32 cellular contexts compared by ENCODE assay signal in genomic region chr5:67530609-67531255, GRCh38.
DNase-seq lines count a peak whose midpoint lies in the region; FAIRE-seq and TF ChIP-seq lines count a peak whose summit lies in the region.
"Had no signal": no experiment of that assay in that cellular context is flagged by ENCODE, and none has a peak within 500 bp of the region (broad histone marks: within the 10 kb centered on the region; RNA-seq: fewer than 3 reads in every experiment).

No MANE protein-coding gene starts in this region.

- H3F3A ChIP-seq in MM.1S (ENCODE audit: insufficient read depth, low read length): no peaks in the 10 kb centered on the region

- no peak overlapping the region for H3K4me3 ChIP-seq in MM.1S (ENCODE audit: low read length)
- H3K4me3 ChIP-seq: adrenal gland, colonic mucosa, heart right ventricle, neural progenitor cell, sigmoid colon, SJSA1, stomach, tibial artery had no signal

- in situ Hi-C loops in G401 (cut with HindIII; ENCODE audit: low sequenced_read_pairs): no loop called here

- DNase-seq in NCI-H1417 (lab: John Stamatoyannopoulos, UW) (peak in 2 of 3 experiments; percentile 45 to 89), NCI-H1417 treated with DMSO at 0.1 percent for 48 hours (lab: John Stamatoyannopoulos, UW) (no peak), G401 (ENCODE audit: low spot score) (peak; percentile 76), NCI-H2171 treated with DMSO at 0.1 percent for 48 hours (lab: John Stamatoyannopoulos, UW) (peak; percentile 76), cerebellar cortex (ENCODE audit: low spot score) (peak; percentile 67), MM.1S (no peak), SIG-M5 treated with dmso at 0.1 percent for 504 hours (lab: John Stamatoyannopoulos, UW; ENCODE audit: unreplicated experiment) (no peak), GM12892 (ENCODE audit: insufficient read length) (no peak)
- DNase-seq: activated gamma-delta T cell treated with Interleukin-2 at 50 U/mL for 16 hours; activated T-cell treated with anti-CD3 and anti-CD28 coated beads, Interleukin-2, amount 50 U/mL, for 24 hours; adrenal gland; CD4-positive, alpha-beta memory T cell; colonic mucosa; DMS153; effector memory CD4-positive, alpha-beta T cell; erythroblast; foreskin fibroblast; GF-D8; heart right ventricle; NCI-H146; NK-92 treated with Interleukin-12 subunit alpha and Interleukin-12 subunit beta, amount 100 ng/mL, for 24 hours; posterior cingulate gyrus; sigmoid colon; stimulated activated CD4-positive, alpha-beta T cell treated with anti-CD3 and anti-CD28 coated beads, Interleukin-15, amount 100 ng/mL, for 24 hours; stimulated activated CD8-positive, alpha-beta memory T cell treated with anti-CD3 and anti-CD28 coated beads, Interleukin-4, amount 100 ng/mL, for 48 hours; stomach; tibial artery had no signal

- no peaks in the 10 kb centered on the region for H3K27me3 ChIP-seq in MM.1S (replicated peaks; ENCODE audit: insufficient read depth, low read length)
- H3K27me3 ChIP-seq: adrenal gland, colonic mucosa, heart right ventricle, neural progenitor cell, sigmoid colon, SJSA1, stomach, tibial artery had no signal

- no peaks in the 10 kb centered on the region for H3K4me1 ChIP-seq in MM.1S (ENCODE audit: low read length)
- H3K4me1 ChIP-seq: adrenal gland, colonic mucosa, heart right ventricle, neural progenitor cell, SJSA1, tibial artery had no signal

- H3K27ac ChIP-seq in MM.1S (ENCODE audit: low read length): no peak overlapping the region
- H3K27ac ChIP-seq: 22Rv1, adrenal gland, colonic mucosa, heart right ventricle, neural progenitor cell, sigmoid colon, SJSA1, stomach, tibial artery had no signal

- H2AFZ ChIP-seq in MM.1S (ENCODE audit: low read length): no peak overlapping the region
- H2AFZ ChIP-seq: neural progenitor cell had no signal

- H3K36me3 ChIP-seq in MM.1S (replicated peaks; ENCODE audit: insufficient read depth, low read length): no peaks in the 10 kb centered on the region
- H3K36me3 ChIP-seq: adrenal gland, colonic mucosa, heart right ventricle, sigmoid colon, SJSA1, stomach, tibial artery had no signal

- TF ChIP-seq POLR2A in GM12892 (IDR thresholded peaks at IDR 0.05; ENCODE audit: low read depth, low read length): no peak

- H3K9me3 ChIP-seq in MM.1S (replicated peaks; ENCODE audit: insufficient read depth, low read length): no peaks in the 10 kb centered on the region
- H3K9me3 ChIP-seq: adrenal gland, colonic mucosa, sigmoid colon, SJSA1 had no signal

- no peak overlapping the region for H3K4me2 ChIP-seq in MM.1S (ENCODE audit: low read depth, low read length)
- H3K4me2 ChIP-seq: neural progenitor cell had no signal

- H3K9ac ChIP-seq in MM.1S (ENCODE audit: low read length): no peak overlapping the region
- H3K9ac ChIP-seq: neural progenitor cell had no signal

- H3K79me2 ChIP-seq in MM.1S (ENCODE audit: low read length): no peaks in the 10 kb centered on the region

- FAIRE-seq in GM12892 (lab: Jason Lieb, UNC): no peak
- FAIRE-seq: GM18507, H1 had no signal

- no peaks in the 10 kb centered on the region for H3K9me2 ChIP-seq in MM.1S (replicated peaks; ENCODE audit: insufficient read depth, low read length)

- no peak for TF ChIP-seq CTCF in MM.1S (IDR thresholded peaks at IDR 0.05; ENCODE audit: low read length)

- no peaks in the 10 kb centered on the region for H4K20me1 ChIP-seq in MM.1S (ENCODE audit: insufficient read depth, low read length)

Comparison
In these comparisons a context has a peak if more than half of its experiments do, and no peak if none do; other contexts are left out.
1. DNase-seq: peak in NCI-H1417 (2 of 3), G401 (single experiment), NCI-H2171 treated with DMSO at 0.1 percent for 48 hours (single experiment) and cerebellar cortex (single experiment); none in NCI-H1417 treated with DMSO at 0.1 percent for 48 hours (single experiment), MM.1S (single experiment), SIG-M5 treated with dmso at 0.1 percent for 504 hours (single experiment) and GM12892 (single experiment).